In genomic region chr10:124791378-124792348, GRCh38 we compare ENCODE assay signal across 1 cellular context.
A peak's percentile ranks its signal among the peaks of the same experiment; 100 is the strongest.
TF ChIP-seq lines count a peak whose summit lies in the region.

TSS of gene EEF1AKMT2 (minus strand) at chr10:124791887. CDS start at chr10:124791833, 54 bp downstream.

TF ChIP-seq in WTC11, 78 proteins besides CTCF, POLR2A, EP300 and RAD21 (continued from another document and continues in another):
- TF ChIP-seq USF2 (CRISPR knock-in tag; IDR thresholded peaks at IDR 0.05) (0 out of 2 replicates have a peak, but pooled peaks have one; percentile 42), GRHL2 (CRISPR knock-in tag; IDR thresholded peaks at IDR 0.05; ENCODE audit: insufficient replicate concordance, severe bottlenecking) (no peak), ZMAT4 (CRISPR knock-in tag; IDR thresholded peaks at IDR 0.05) (no peak), NR3C1 (CRISPR knock-in tag; conservative IDR thresholded peaks at IDR 0.05; ENCODE audit: low read depth) (peak; percentile 68; the same call in 1 of the 2 replicates), FOXP1 (CRISPR knock-in tag; IDR thresholded peaks at IDR 0.05; ENCODE audit: borderline replicate concordance) (peak; percentile 99), ZNF281 (CRISPR knock-in tag; IDR thresholded peaks at IDR 0.05) (peak; percentile 69), ZNF121 (CRISPR knock-in tag; IDR thresholded peaks at IDR 0.05) (0 out of 2 replicates have a peak, but pooled peaks have one; percentile 1), ZNF512 (CRISPR knock-in tag; IDR thresholded peaks at IDR 0.05; ENCODE audit: borderline replicate concordance) (no peak), NR2C2 (CRISPR knock-in tag; IDR thresholded peaks at IDR 0.05) (0 out of 2 replicates have a peak, but pooled peaks have one; percentile 28), ZBTB43 (CRISPR knock-in tag; IDR thresholded peaks at IDR 0.05) (peak; percentile 95), ZNF416 (CRISPR knock-in tag; IDR thresholded peaks at IDR 0.05) (no peak), IRF1 (CRISPR knock-in tag; IDR thresholded peaks at IDR 0.05) (peak; percentile 48; the same call in 1 of the 2 replicates), RELA (CRISPR knock-in tag; IDR thresholded peaks at IDR 0.05; ENCODE audit: borderline replicate concordance) (peak; percentile 83), ESRRA (CRISPR knock-in tag; IDR thresholded peaks at IDR 0.05; ENCODE audit: borderline replicate concordance) (peak; percentile 94), PRRX2 (CRISPR knock-in tag; IDR thresholded peaks at IDR 0.05) (no peak), GTF2I (CRISPR knock-in tag; conservative IDR thresholded peaks at IDR 0.05) (no peak), NFATC4 (CRISPR knock-in tag; IDR thresholded peaks at IDR 0.05) (no peak), ATF2 (CRISPR knock-in tag; IDR thresholded peaks at IDR 0.05; ENCODE audit: borderline replicate concordance, low read depth) (no peak), ZSCAN18 (CRISPR knock-in tag; IDR thresholded peaks at IDR 0.05) (no peak), CREB1 (CRISPR knock-in tag; IDR thresholded peaks at IDR 0.05) (no peak; the same call in 1 of the 2 replicates), PREB (CRISPR knock-in tag; IDR thresholded peaks at IDR 0.05; ENCODE audit: borderline replicate concordance) (0 out of 2 replicates have a peak, but pooled peaks have one; percentile 58), SMAD3 (CRISPR knock-in tag; IDR thresholded peaks at IDR 0.05; ENCODE audit: borderline replicate concordance) (peak; percentile 25; the same call in 1 of the 2 replicates), MLX (CRISPR knock-in tag; IDR thresholded peaks at IDR 0.05) (no peak), ZNF396 (CRISPR knock-in tag; IDR thresholded peaks at IDR 0.05; ENCODE audit: borderline replicate concordance) (no peak), FOXK1 (CRISPR knock-in tag; IDR thresholded peaks at IDR 0.05) (peak; percentile 84; the same call in 1 of the 2 replicates), ELF4 (CRISPR knock-in tag; IDR thresholded peaks at IDR 0.05; ENCODE audit: low read depth) (peak; percentile 80; the same call in 1 of the 2 replicates), ZBTB21 (CRISPR knock-in tag; IDR thresholded peaks at IDR 0.05; ENCODE audit: borderline replicate concordance) (peak; percentile 83; the same call in 1 of the 2 replicates), KAT7 (CRISPR knock-in tag; IDR thresholded peaks at IDR 0.05; ENCODE audit: borderline replicate concordance) (peak; percentile 99), SMAD4 (CRISPR knock-in tag; IDR thresholded peaks at IDR 0.05) (no peak; the same call in 1 of the 2 replicates), ZNF232 (CRISPR knock-in tag; IDR thresholded peaks at IDR 0.05) (0 out of 2 replicates have a peak, but pooled peaks have one; percentile 16), TEAD1 (CRISPR knock-in tag; IDR thresholded peaks at IDR 0.05) (peak; percentile 48), NFE2L1 (CRISPR knock-in tag; IDR thresholded peaks at IDR 0.05) (peak; percentile 58; the same call in 1 of the 2 replicates), FOXP4 (CRISPR knock-in tag; IDR thresholded peaks at IDR 0.05) (peak; percentile 94; the same call in 1 of the 2 replicates), CDX4 (CRISPR knock-in tag; IDR thresholded peaks at IDR 0.05; ENCODE audit: borderline replicate concordance) (no peak), AFF4 (CRISPR knock-in tag; IDR thresholded peaks at IDR 0.05; ENCODE audit: borderline replicate concordance) (peak; percentile 94)
